In the genomic region with DNA sequence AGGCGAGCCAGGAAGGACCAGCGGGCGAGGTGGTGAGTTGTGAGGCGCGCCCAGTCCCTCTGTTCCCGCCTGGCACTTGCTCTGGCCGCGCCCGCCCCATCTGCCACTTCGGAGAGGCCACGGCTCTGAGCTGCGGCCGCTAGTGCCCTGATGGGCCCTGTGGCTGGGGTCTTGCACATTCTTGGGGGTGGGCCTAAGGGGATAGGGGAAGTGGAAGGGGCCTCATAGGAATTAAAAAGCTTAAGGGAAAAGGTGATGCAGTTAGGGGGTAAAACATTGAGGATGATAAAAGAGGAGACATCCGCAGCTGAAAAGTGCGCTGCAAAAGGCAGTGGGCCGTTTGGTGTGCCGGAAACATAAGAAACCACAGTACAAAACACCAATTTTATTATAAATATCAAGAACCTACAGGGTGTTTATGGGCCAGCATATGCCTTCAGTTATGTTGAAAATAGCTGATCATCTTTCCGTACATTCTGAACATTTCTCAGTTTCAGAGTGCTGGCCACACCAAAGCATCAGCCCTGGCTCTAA, we compare ENCODE assay signal across 1 cellular context.
A peak's percentile ranks its signal among the peaks of the same experiment; 100 is the strongest.
TF ChIP-seq lines count a peak whose summit lies in the region.

No MANE protein-coding gene starts in this region.

TF ChIP-seq in HepG2, 621 proteins besides CTCF, POLR2A, EP300 and RAD21 (continued from another document):
- TF ChIP-seq, protein P1, sequence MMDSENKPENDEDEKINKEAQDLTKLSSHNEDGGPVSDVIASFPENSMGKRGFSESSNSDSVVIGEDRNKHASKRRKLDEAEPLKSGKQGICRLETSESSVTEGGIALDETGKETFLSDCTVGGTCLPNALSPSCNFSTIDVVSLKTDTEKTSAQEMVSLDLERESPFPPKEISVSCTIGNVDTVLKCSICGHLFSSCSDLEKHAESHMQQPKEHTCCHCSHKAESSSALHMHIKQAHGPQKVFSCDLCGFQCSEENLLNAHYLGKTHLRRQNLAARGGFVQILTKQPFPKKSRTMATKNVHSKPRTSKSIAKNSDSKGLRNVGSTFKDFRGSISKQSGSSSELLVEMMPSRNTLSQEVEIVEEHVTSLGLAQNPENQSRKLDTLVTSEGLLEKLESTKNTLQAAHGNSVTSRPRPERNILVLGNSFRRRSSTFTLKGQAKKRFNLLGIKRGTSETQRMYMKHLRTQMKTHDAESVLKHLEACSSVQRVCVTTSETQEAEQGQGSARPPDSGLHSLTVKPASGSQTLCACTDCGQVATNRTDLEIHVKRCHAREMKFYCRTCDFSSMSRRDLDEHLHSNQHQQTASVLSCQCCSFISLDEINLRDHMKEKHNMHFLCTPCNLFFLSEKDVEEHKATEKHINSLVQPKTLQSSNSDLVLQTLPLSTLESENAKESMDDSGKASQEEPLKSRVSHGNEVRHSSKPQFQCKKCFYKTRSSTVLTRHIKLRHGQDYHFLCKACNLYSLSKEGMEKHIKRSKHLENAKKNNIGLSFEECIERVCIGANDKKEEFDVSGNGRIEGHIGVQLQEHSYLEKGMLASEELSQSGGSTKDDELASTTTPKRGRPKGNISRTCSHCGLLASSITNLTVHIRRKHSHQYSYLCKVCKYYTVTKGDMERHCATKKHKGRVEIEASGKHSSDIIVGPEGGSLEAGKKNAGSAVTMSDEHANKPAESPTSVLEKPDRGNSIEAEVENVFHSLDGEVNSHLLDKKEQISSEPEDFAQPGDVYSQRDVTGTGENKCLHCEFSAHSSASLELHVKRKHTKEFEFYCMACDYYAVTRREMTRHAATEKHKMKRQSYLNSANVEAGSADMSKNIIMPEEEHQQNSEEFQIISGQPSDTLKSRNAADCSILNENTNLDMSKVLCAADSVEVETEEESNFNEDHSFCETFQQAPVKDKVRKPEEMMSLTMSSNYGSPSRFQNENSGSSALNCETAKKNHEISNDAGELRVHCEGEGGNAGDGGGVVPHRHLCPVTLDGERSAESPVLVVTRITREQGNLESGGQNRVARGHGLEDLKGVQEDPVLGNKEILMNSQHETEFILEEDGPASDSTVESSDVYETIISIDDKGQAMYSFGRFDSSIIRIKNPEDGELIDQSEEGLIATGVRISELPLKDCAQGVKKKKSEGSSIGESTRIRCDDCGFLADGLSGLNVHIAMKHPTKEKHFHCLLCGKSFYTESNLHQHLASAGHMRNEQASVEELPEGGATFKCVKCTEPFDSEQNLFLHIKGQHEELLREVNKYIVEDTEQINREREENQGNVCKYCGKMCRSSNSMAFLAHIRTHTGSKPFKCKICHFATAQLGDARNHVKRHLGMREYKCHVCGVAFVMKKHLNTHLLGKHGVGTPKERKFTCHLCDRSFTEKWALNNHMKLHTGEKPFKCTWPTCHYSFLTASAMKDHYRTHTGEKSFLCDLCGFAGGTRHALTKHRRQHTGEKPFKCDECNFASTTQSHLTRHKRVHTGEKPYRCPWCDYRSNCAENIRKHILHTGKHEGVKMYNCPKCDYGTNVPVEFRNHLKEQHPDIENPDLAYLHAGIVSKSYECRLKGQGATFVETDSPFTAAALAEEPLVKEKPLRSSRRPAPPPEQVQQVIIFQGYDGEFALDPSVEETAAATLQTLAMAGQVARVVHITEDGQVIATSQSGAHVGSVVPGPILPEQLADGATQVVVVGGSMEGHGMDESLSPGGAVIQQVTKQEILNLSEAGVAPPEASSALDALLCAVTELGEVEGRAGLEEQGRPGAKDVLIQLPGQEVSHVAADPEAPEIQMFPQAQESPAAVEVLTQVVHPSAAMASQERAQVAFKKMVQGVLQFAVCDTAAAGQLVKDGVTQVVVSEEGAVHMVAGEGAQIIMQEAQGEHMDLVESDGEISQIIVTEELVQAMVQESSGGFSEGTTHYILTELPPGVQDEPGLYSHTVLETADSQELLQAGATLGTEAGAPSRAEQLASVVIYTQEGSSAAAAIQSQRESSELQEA (CRISPR knock-in tag; IDR thresholded peaks at IDR 0.05; ENCODE audit: not compliant biosample characterization): no peak
- TF ChIP-seq, protein P2, sequence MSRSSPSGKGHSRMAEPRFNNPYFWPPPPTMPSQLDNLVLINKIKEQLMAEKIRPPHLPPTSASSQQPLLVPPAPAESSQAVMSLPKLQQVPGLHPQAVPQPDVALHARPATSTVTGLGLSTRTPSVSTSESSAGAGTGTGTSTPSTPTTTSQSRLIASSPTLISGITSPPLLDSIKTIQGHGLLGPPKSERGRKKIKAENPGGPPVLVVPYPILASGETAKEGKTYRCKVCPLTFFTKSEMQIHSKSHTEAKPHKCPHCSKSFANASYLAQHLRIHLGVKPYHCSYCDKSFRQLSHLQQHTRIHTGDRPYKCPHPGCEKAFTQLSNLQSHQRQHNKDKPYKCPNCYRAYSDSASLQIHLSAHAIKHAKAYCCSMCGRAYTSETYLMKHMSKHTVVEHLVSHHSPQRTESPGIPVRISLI (CRISPR knock-in tag; IDR thresholded peaks at IDR 0.05; ENCODE audit: borderline replicate concordance): no peak
- TF ChIP-seq, protein P3, sequence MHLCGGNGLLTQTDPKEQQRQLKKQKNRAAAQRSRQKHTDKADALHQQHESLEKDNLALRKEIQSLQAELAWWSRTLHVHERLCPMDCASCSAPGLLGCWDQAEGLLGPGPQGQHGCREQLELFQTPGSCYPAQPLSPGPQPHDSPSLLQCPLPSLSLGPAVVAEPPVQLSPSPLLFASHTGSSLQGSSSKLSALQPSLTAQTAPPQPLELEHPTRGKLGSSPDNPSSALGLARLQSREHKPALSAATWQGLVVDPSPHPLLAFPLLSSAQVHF (CRISPR knock-in tag; IDR thresholded peaks at IDR 0.05): no peak
- no peak for TF ChIP-seq MAFK (conservative IDR thresholded peaks at IDR 0.05 in 1 of 2, IDR thresholded peaks at IDR 0.05 in 1 of 2; ENCODE audit: low read length in 2 of 2)
- TF ChIP-seq, protein P4, sequence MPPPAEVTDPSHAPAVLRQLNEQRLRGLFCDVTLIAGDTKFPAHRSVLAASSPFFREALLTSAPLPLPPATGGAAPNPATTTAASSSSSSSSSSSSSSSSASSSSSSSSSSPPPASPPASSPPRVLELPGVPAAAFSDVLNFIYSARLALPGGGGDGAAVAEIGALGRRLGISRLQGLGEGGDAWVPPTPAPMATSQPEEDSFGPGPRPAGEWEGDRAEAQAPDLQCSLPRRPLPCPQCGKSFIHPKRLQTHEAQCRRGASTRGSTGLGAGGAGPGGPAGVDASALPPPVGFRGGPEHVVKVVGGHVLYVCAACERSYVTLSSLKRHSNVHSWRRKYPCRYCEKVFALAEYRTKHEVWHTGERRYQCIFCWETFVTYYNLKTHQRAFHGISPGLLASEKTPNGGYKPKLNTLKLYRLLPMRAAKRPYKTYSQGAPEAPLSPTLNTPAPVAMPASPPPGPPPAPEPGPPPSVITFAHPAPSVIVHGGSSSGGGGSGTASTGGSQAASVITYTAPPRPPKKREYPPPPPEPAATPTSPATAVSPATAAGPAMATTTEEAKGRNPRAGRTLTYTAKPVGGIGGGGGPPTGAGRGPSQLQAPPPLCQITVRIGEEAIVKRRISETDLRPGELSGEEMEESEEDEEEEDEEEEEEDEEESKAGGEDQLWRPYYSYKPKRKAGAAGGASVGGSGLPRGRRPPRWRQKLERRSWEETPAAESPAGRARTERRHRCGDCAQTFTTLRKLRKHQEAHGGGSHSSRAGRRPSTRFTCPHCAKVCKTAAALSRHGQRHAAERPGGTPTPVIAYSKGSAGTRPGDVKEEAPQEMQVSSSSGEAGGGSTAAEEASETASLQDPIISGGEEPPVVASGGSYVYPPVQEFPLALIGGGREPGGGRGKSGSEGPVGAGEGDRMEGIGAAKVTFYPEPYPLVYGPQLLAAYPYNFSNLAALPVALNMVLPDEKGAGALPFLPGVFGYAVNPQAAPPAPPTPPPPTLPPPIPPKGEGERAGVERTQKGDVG (CRISPR knock-in tag; IDR thresholded peaks at IDR 0.05; ENCODE audit: borderline replicate concordance): no peak
- TF ChIP-seq ZNF550 (CRISPR knock-in tag; IDR thresholded peaks at IDR 0.05; ENCODE audit: borderline replicate concordance): no peak
- TF ChIP-seq RBAK (CRISPR knock-in tag; IDR thresholded peaks at IDR 0.05): no peak
- TF ChIP-seq RBFOX2 (IDR thresholded peaks at IDR 0.05; ENCODE audit: low read depth, low read length): peak; percentile 55; the same call in 1 of the 2 replicates
- TF ChIP-seq MEIS2 (CRISPR knock-in tag; IDR thresholded peaks at IDR 0.05): no peak
- 0 out of 2 replicates have a peak, but pooled peaks have one; percentile 31 for TF ChIP-seq ARNT2 (CRISPR knock-in tag; IDR thresholded peaks at IDR 0.05; ENCODE audit: low read depth)
- no peak for TF ChIP-seq SP140L (CRISPR knock-in tag; IDR thresholded peaks at IDR 0.05; ENCODE audit: borderline replicate concordance)
- TF ChIP-seq, protein P5, sequence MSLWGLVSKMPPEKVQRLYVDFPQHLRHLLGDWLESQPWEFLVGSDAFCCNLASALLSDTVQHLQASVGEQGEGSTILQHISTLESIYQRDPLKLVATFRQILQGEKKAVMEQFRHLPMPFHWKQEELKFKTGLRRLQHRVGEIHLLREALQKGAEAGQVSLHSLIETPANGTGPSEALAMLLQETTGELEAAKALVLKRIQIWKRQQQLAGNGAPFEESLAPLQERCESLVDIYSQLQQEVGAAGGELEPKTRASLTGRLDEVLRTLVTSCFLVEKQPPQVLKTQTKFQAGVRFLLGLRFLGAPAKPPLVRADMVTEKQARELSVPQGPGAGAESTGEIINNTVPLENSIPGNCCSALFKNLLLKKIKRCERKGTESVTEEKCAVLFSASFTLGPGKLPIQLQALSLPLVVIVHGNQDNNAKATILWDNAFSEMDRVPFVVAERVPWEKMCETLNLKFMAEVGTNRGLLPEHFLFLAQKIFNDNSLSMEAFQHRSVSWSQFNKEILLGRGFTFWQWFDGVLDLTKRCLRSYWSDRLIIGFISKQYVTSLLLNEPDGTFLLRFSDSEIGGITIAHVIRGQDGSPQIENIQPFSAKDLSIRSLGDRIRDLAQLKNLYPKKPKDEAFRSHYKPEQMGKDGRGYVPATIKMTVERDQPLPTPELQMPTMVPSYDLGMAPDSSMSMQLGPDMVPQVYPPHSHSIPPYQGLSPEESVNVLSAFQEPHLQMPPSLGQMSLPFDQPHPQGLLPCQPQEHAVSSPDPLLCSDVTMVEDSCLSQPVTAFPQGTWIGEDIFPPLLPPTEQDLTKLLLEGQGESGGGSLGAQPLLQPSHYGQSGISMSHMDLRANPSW (CRISPR knock-in tag; IDR thresholded peaks at IDR 0.05; ENCODE audit: borderline replicate concordance): 0 out of 2 replicates have a peak, but pooled peaks have one; percentile 19
- TF ChIP-seq TOE1 (CRISPR knock-in tag; IDR thresholded peaks at IDR 0.05): no peak
- TF ChIP-seq, protein P6, sequence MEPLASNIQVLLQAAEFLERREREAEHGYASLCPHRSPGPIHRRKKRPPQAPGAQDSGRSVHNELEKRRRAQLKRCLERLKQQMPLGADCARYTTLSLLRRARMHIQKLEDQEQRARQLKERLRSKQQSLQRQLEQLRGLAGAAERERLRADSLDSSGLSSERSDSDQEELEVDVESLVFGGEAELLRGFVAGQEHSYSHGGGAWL (CRISPR knock-in tag; IDR thresholded peaks at IDR 0.05): peak; percentile 56; the same call in 1 of the 2 replicates
- TF ChIP-seq ZNF672 (CRISPR knock-in tag; IDR thresholded peaks at IDR 0.05): no peak
- TF ChIP-seq CC2D1A (CRISPR knock-in tag; IDR thresholded peaks at IDR 0.05): no peak
- TF ChIP-seq ZNF501 (CRISPR knock-in tag; IDR thresholded peaks at IDR 0.05): no peak
- no peak for TF ChIP-seq NPAS2 (CRISPR knock-in tag; IDR thresholded peaks at IDR 0.05; ENCODE audit: borderline replicate concordance)
- no peak for TF ChIP-seq SMARCC2 (IDR thresholded peaks at IDR 0.05)
- TF ChIP-seq KDM4B (CRISPR knock-in tag; IDR thresholded peaks at IDR 0.05): 0 out of 2 replicates have a peak, but pooled peaks have one; percentile 6
- no peak for TF ChIP-seq KDM3A (CRISPR knock-in tag; IDR thresholded peaks at IDR 0.05; ENCODE audit: low read depth)
TF ChIP-seq in HepG2: peak in this region for 35.
